In the genomic region with DNA sequence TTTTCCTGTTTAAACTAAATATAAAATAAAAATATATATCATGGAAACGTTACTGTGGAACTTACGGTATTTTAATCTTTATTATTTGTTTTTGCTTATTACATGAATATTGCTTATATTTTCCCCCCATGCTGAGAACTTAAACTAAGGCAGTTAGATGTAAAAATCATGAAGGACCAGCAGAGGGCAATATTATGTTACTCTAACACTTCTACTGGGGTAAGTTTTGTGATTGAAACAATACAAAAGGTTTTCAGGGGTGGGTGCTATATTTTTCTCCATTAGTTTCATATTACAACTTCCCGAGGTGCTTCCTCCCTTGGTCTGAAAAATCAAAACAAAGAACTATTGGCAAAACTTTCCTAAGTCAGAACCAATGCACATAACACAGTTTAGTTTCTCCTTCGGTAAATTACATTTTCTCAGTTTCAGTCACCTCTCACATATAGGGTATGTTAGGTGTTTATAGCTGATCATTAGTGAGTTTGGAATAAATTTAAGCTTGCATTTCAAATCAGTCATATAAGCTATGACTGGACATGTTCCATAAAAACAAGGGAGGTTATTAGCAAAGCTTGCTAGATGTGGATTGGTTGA, we compare ENCODE assay signal across 8 cellular contexts. TPM values are rescaled to one million over a fixed set of nuclear protein-coding genes. Genes with fewer than 3 reads are reported as not detected.
DNase-seq lines count a peak whose midpoint lies in the region; ATAC-seq, FAIRE-seq and TF ChIP-seq lines count a peak whose summit lies in the region.

No MANE protein-coding gene starts in this region.

- H2AFZ ChIP-seq in GM23248 = no peak overlapping the region

- no peak for TF ChIP-seq POLR2A in adrenal gland (IDR thresholded peaks at IDR 0.05)

- peaks cover 4% of the 10 kb centered on the region; the same call in 1 of the 2 replicates for H3K4me1 ChIP-seq in GM23248 (ENCODE audit: insufficient read depth)
- H3K4me1 ChIP-seq in adrenal gland (replicated peaks in 1 of 2) = no peaks in the 10 kb centered on the region

- 30 to 34% methylated on average over 4 of the region's 4 CpGs for WGBS in GM23248 (ENCODE audit: low coverage in 1 of 2, low lambda C conversion rate in 2 of 2, missing lambda C conversion rate in 2 of 2), 2 experiments
- 37 to 50% (median 44%) methylated on average over 4 of the region's 4 CpGs for WGBS in adrenal gland, 4 donors

- in situ Hi-C loops in GM23248 (cut with MboI) = loop anchor here (10.0 to 25.0 kb wide), 4 partner anchors 560 to 1710 kb away; a partner anchor contains a TSS

- no peak overlapping the region for H3K9ac ChIP-seq in GM23248

- no peak overlapping the region for H3K4me2 ChIP-seq in GM23248 (ENCODE audit: unreplicated experiment)

- ATAC-seq in GM21360 (IDR thresholded peaks at IDR 0.05; ENCODE audit: unreplicated experiment) = no peak

- H3F3A ChIP-seq in GM23248 (ENCODE audit: insufficient read depth) = no peaks in the 10 kb centered on the region

- H3K27ac ChIP-seq in GM23248 = no peak overlapping the region
- H3K27ac ChIP-seq in adrenal gland = no peak overlapping the region

- H3K79me2 ChIP-seq in GM23248 (ENCODE audit: insufficient read depth) = no peaks in the 10 kb centered on the region

- H3K4me3 ChIP-seq in GM23248 (no peak overlapping the region), adrenal gland (no peak overlapping the region)

- peak; percentile 99 for FAIRE-seq in islet of Langerhans (lab: Jason Lieb, UNC)

- no peaks in the 10 kb centered on the region for H4K20me1 ChIP-seq in GM23248 (ENCODE audit: insufficient read depth)

- peak; percentile 33 to 69 (median 52) for TF ChIP-seq CTCF in adrenal gland (IDR thresholded peaks at IDR 0.05)

- H3K36me3 ChIP-seq in GM23248 (ENCODE audit: low read depth) (no peaks in the 10 kb centered on the region), adrenal gland (replicated peaks in 1 of 2) (no peaks in the 10 kb centered on the region)

- peak; percentile 79 for DNase-seq in DMS53 (lab: John Stamatoyannopoulos, UW)
- peak; percentile 64 for DNase-seq in GM23248
- peak; percentile 61 to 80 for DNase-seq in NCI-H2081 (lab: John Stamatoyannopoulos, UW)
- DNase-seq in adrenal gland = no peak
- DNase-seq in T-helper 9 cell = no peak
- no peak for DNase-seq in stimulated activated CD4-positive, alpha-beta T cell treated with anti-CD3 and anti-CD28 coated beads, Interleukin-4, amount 100 ng/mL, for 4 hours

- no peaks in the 10 kb centered on the region for H3K9me2 ChIP-seq in GM23248 (ENCODE audit: insufficient read depth)

- intact Hi-C loops in adrenal gland (cut with DNase I) = no loop called here

- no peaks in the 10 kb centered on the region for H3K27me3 ChIP-seq in GM23248 (replicated peaks; ENCODE audit: insufficient read depth)
- no peaks in the 10 kb centered on the region for H3K27me3 ChIP-seq in adrenal gland

- no peaks in the 10 kb centered on the region for H3K9me3 ChIP-seq in GM23248 (ENCODE audit: low read depth)
- no peaks in the 10 kb centered on the region for H3K9me3 ChIP-seq in adrenal gland (replicated peaks in 1 of 3)

RNA-seq across cellular contexts. Expression of a gene that starts 54.8 kb away (rescaled TPM):
- total RNA-seq in GM23248 (2014; rRNA removed; shearing (Covaris generic)) = 6.3 and 7.7 TPM in 2 replicates
- polyA plus RNA-seq in GM23248 (2016; fragmentation: Nextera tagmentation; extraction: Ambion mirVana) = 2.2 and 2.6 TPM in 2 replicates
- total RNA-seq in adrenal gland = 10 to 100 TPM in 4 of 8 donors, 1 to 10 TPM in 4; 6.9 to 20.2 (median 10.0) TPM
- polyA plus RNA-seq in adrenal gland = 1 to 10 TPM; 2.5 to 4.4 (median 4.2) TPM

Comparison
In these comparisons a context has a peak if more than half of its experiments do, and no peak if none do; other contexts are left out.
1. DNase-seq: peak in DMS53 (single experiment), GM23248 (single experiment) and NCI-H2081 (2 of 2); none in adrenal gland (0 of 7), T-helper 9 cell (single experiment) and stimulated activated CD4-positive, alpha-beta T cell treated with anti-CD3 and anti-CD28 coated beads, Interleukin-4, amount 100 ng/mL, for 4 hours (0 of 2).